28 cellular contexts compared by ENCODE assay signal in genomic region chr4:55438314-55438713, GRCh38. TPM values are rescaled to one million over a fixed set of nuclear protein-coding genes. Genes with fewer than 3 reads are reported as not detected.
DNase-seq lines count a peak whose midpoint lies in the region; ATAC-seq, FAIRE-seq and TF ChIP-seq lines count a peak whose summit lies in the region.
"Had no signal": no experiment of that assay in that cellular context is flagged by ENCODE, and none has a peak within 500 bp of the region (broad histone marks: within the 10 kb centered on the region; RNA-seq: fewer than 3 reads in every experiment).

No MANE protein-coding gene starts in this region.

- H3K9me3 Mint-ChIP-seq in HFFc6 (no peaks in the 10 kb centered on the region), memory B cell (no peaks in the 10 kb centered on the region)
- H3K9me3 Mint-ChIP-seq in activated T-helper 17 cell treated with anti-CD3 and anti-CD28 coated beads, Interleukin-2, amount 50 U/mL, for 72 hours = no peaks in the 10 kb centered on the region
- H3K9me3 Mint-ChIP-seq: CD4-positive, alpha-beta T cell; H9; neural progenitor cell; T-helper 1 cell treated with Interleukin-12 subunit alpha and Interleukin-12 subunit beta and Interleukin-4 antibody, amounts not matched to agents 30 μg/mL and 1 μg/mL, for 36 hours had no signal

- FAIRE-seq in small intestine (lab: Jason Lieb, UNC) = no peak
- FAIRE-seq: GM18507 had no signal

- H3K27ac Mint-ChIP-seq in HFFc6 (peak overlapping the region; percentile 28; the same call in 1 of the 2 replicates), memory B cell (peak overlapping the region; percentile 58)
- H3K27ac Mint-ChIP-seq in activated T-helper 17 cell treated with anti-CD3 and anti-CD28 coated beads, Interleukin-2, amount 50 U/mL, for 72 hours = peak overlapping the region; percentile 6
- H3K27ac Mint-ChIP-seq: CD4-positive, alpha-beta T cell; neural progenitor cell; T-helper 1 cell treated with Interleukin-12 subunit alpha and Interleukin-12 subunit beta and Interleukin-4 antibody, amounts not matched to agents 30 μg/mL and 1 μg/mL, for 36 hours had no signal

- H3K27ac ChIP-seq in small intestine (ENCODE audit: low read depth in 1 of 2, low read length in 1 of 2) = peak overlapping the region; percentile 73 to 81
- no peak overlapping the region for H3K27ac ChIP-seq in SJCRH30
- H3K27ac ChIP-seq: breast epithelium, gastroesophageal sphincter, neural progenitor cell, thoracic aorta had no signal

- peaks cover 36% of the 10 kb centered on the region for H3K36me3 Mint-ChIP-seq in HFFc6 (ENCODE audit: low read depth)
- H3K36me3 Mint-ChIP-seq in activated T-helper 17 cell treated with anti-CD3 and anti-CD28 coated beads, Interleukin-2, amount 50 U/mL, for 72 hours (ENCODE audit: low read depth) = peaks cover 83% of the 10 kb centered on the region
- peaks cover 17% of the 10 kb centered on the region for H3K36me3 Mint-ChIP-seq in memory B cell

- H3K4me1 ChIP-seq in small intestine (ENCODE audit: control insufficient read depth in 2 of 2, insufficient read depth in 1 of 2, low read depth in 1 of 2, low read length in 1 of 2) (peaks cover 0 to 2% of the 10 kb centered on the region in 2 donors), SJCRH30 (no peaks in the 10 kb centered on the region)
- H3K4me1 ChIP-seq: breast epithelium, neural progenitor cell had no signal

- H3K4me3 ChIP-seq in small intestine (ENCODE audit: low read depth in 1 of 2, low read length in 2 of 2) = no peak overlapping the region
- H3K4me3 ChIP-seq in SJCRH30 = no peak overlapping the region
- H3K4me3 ChIP-seq: adrenal gland, breast epithelium, gastroesophageal sphincter, neural progenitor cell, thoracic aorta had no signal

- H3K4me3 Mint-ChIP-seq in HFFc6 = no peak overlapping the region
- H3K4me3 Mint-ChIP-seq in activated T-helper 17 cell treated with anti-CD3 and anti-CD28 coated beads, Interleukin-2, amount 50 U/mL, for 72 hours = no peak overlapping the region
- no peak overlapping the region for H3K4me3 Mint-ChIP-seq in memory B cell
- H3K4me3 Mint-ChIP-seq: CD4-positive, alpha-beta T cell; H9; neural progenitor cell; T-helper 1 cell treated with Interleukin-12 subunit alpha and Interleukin-12 subunit beta and Interleukin-4 antibody, amounts not matched to agents 30 μg/mL and 1 μg/mL, for 36 hours had no signal

- 32 to 76% (median 56%) methylated on average over 2 of the region's 2 CpGs for WGBS in small intestine, 3 donors

- H3K36me3 ChIP-seq in small intestine (ENCODE audit: control insufficient read depth in 2 of 2, insufficient read depth in 2 of 2, low read length in 2 of 2) = no peaks in the 10 kb centered on the region
- peaks cover 67% of the 10 kb centered on the region for H3K36me3 ChIP-seq in SJCRH30
- H3K36me3 ChIP-seq: breast epithelium had no signal

- H3K27me3 ChIP-seq in small intestine (ENCODE audit: control insufficient read depth in 2 of 2, insufficient read depth in 2 of 2, low read length in 2 of 2) (no peaks in the 10 kb centered on the region), SJCRH30 (no peaks in the 10 kb centered on the region)
- H3K27me3 ChIP-seq: adrenal gland, breast epithelium, gastroesophageal sphincter, neural progenitor cell had no signal

- H3K9me3 ChIP-seq in small intestine (ENCODE audit: control insufficient read depth, low read depth) (no peaks in the 10 kb centered on the region), SJCRH30 (replicated peaks) (no peaks in the 10 kb centered on the region)
- H3K9me3 ChIP-seq: adrenal gland, breast epithelium, gastroesophageal sphincter, thoracic aorta had no signal

- ATAC-seq in activated T-helper 17 cell treated with anti-CD3 and anti-CD28 coated beads, Interleukin-2, amount 50 U/mL, for 72 hours (replicated peaks) = no peak
- ATAC-seq in memory B cell (ENCODE audit: low read depth) = no peak
- ATAC-seq in HG03565 (IDR thresholded peaks at IDR 0.05; ENCODE audit: unreplicated experiment) = no peak
- ATAC-seq: gastroesophageal sphincter had no signal

- H3K27me3 Mint-ChIP-seq in HFFc6 (ENCODE audit: insufficient read depth) (peaks cover 2% of the 10 kb centered on the region; the same call in 1 of the 2 replicates), memory B cell (no peaks in the 10 kb centered on the region)
- H3K27me3 Mint-ChIP-seq in activated T-helper 17 cell treated with anti-CD3 and anti-CD28 coated beads, Interleukin-2, amount 50 U/mL, for 72 hours = no peaks in the 10 kb centered on the region
- H3K27me3 Mint-ChIP-seq: CD4-positive, alpha-beta T cell had no signal

- DNase-seq in HFFc6 (no peak), memory B cell (ENCODE audit: low spot score in 2 of 2) (no peak), small intestine (peak; percentile 83), NCI-H2196 (lab: John Stamatoyannopoulos, UW; ENCODE audit: unreplicated experiment) (no peak), NCI-H1417 treated with DMSO at 0.1 percent for 48 hours (lab: John Stamatoyannopoulos, UW) (no peak), SJCRH30 (no peak)
- DNase-seq: activated CD4-positive, alpha-beta T cell treated with anti-CD3 and anti-CD28 coated beads for 4 hours; activated CD8-positive, alpha-beta memory T cell treated with anti-CD3 and anti-CD28 coated beads for 24 hours; activated naive CD4-positive, alpha-beta T cell treated with Interleukin-2 at 50 U/mL for 16 hours; activated T-cell treated with anti-CD3 and anti-CD28 coated beads, Interleukin-2, amount 50 U/mL, for 1 hour; adrenal gland; CD4-positive, alpha-beta T cell; cortex of kidney; DMS 273 treated with DMSO at 0.1 percent for 48 hours; H9; hypothalamus; NCI-H1092 treated with DMSO at 0.1 percent for 48 hours; NCI-H1930; NCI-H226; RPMI8226 had no signal

- TF ChIP-seq CTCF in HFFc6 (IDR thresholded peaks at IDR 0.05) = no peak

- H3K4me1 Mint-ChIP-seq in HFFc6 (ENCODE audit: low read depth) (peaks cover 43% of the 10 kb centered on the region), memory B cell (peaks cover 10% of the 10 kb centered on the region)
- peaks cover 8% of the 10 kb centered on the region for H3K4me1 Mint-ChIP-seq in activated T-helper 17 cell treated with anti-CD3 and anti-CD28 coated beads, Interleukin-2, amount 50 U/mL, for 72 hours
- H3K4me1 Mint-ChIP-seq: neural progenitor cell had no signal

RNA-seq across cellular contexts. Expression of gene TMEM165, which starts 42.6 kb away (rescaled TPM):
- total RNA-seq in HFFc6 (2021; fragmentation: NEBNext Ultra II Directional; extraction: Animal tissue kit (Norgen Biotek cat#: 25700)) = 100 to 1,000 TPM in 2 of 6 experiments, 10 to 100 TPM in 4; 93.9 to 111 (median 96.2) TPM
- total RNA-seq in activated T-helper 17 cell treated with anti-CD3 and anti-CD28 coated beads, Interleukin-2, amount 50 U/mL, for 72 hours = 10 to 100 TPM; 60.5 to 81.9 TPM
- polyA plus RNA-seq in small intestine = 10 to 100 TPM; 26.7 to 52.4 (median 27.7) TPM
- total RNA-seq in SJCRH30 (2014; rRNA removed; shearing (Covaris generic)) = 151 and 163 TPM in 2 replicates

Comparison
In these comparisons a context has a peak if more than half of its experiments do, and no peak if none do; other contexts are left out.
1. H3K27ac Mint-ChIP-seq: peak in every context shown above with its lines; median percentile 58 in memory B cell; 28 in HFFc6; 6 in activated T-helper 17 cell treated with anti-CD3 and anti-CD28 coated beads, Interleukin-2, amount 50 U/mL, for 72 hours.